ENCODE assay signal across 19 cellular contexts in genomic region chr6:111713811-111714210, GRCh38.
DNase-seq lines count a peak whose midpoint lies in the region; ATAC-seq lines count a peak whose summit lies in the region.
"Had no signal": no experiment of that assay in that cellular context is flagged by ENCODE, and none has a peak within 500 bp of the region (broad histone marks: within the 10 kb centered on the region; RNA-seq: fewer than 3 reads in every experiment).

No MANE protein-coding gene starts in this region.

- DNase-seq in stimulated activated naive CD8-positive, alpha-beta T cell treated with anti-CD3 and anti-CD28 coated beads, Interleukin-15, Interleukin-2, amounts not matched to agents 100 U/mL and 50 U/mL, for 24 hours = no peak
- DNase-seq in activated T-helper 1 cell treated with anti-CD3 and anti-CD28 coated beads, Interleukin-12 subunit alpha, Interleukin-12 subunit beta, Interleukin-2, Interleukin-4 antibody, amounts not matched to agents 30 ng/mL and 10 ng/mL and 1 ng/mL, durations not matched to agents 14 hours and 24 hours and 36 hours (ENCODE audit: low spot score) = no peak
- DNase-seq in immature natural killer cell = no peak
- DNase-seq in COLO829 (ENCODE audit: low spot score) = no peak
- DNase-seq in DMS153 (lab: John Stamatoyannopoulos, UW) = no peak
- DNase-seq: Caco-2; GOT3; left lung; midbrain; MM.1S; NCI-H345; PC-9; psoas muscle; stimulated activated CD4-positive, alpha-beta T cell treated with anti-CD3 and anti-CD28 coated beads, Interleukin-1b, Interleukin-23, amount 100 ng/mL, for 48 hours; stimulated activated naive B cell treated with anti-CD40 and anti-IgM and Interleukin-4, amounts not matched to agents 10 μg/mL and 1 μg/mL and 100 μg/mL, for 72 hours; WERI-Rb-1 had no signal

- H3K9me3 Mint-ChIP-seq in stimulated activated naive CD8-positive, alpha-beta T cell treated with anti-CD3 and anti-CD28 coated beads, Interleukin-15, Interleukin-2, amounts not matched to agents 100 ng/mL and 50 ng/mL, for 24 hours = no peaks in the 10 kb centered on the region
- H3K9me3 Mint-ChIP-seq in activated T-helper 1 cell treated with anti-CD3 and anti-CD28 coated beads, Interleukin-12 subunit alpha, Interleukin-12 subunit beta, Interleukin-2, Interleukin-4 antibody, amounts not matched to agents 30 ng/mL and 10 ng/mL and 1 ng/mL, durations not matched to agents 14 hours and 24 hours and 36 hours = no peaks in the 10 kb centered on the region
- no peaks in the 10 kb centered on the region for H3K9me3 Mint-ChIP-seq in immature natural killer cell
- H3K9me3 Mint-ChIP-seq: IgD-negative memory B cell; stimulated activated naive B cell treated with anti-CD40 and anti-IgM and Interleukin-4, amounts not matched to agents 10 μg/mL and 1 μg/mL and 100 μg/mL, for 72 hours had no signal

- H3K36me3 Mint-ChIP-seq in stimulated activated naive CD8-positive, alpha-beta T cell treated with anti-CD3 and anti-CD28 coated beads, Interleukin-15, Interleukin-2, amounts not matched to agents 100 ng/mL and 50 ng/mL, for 24 hours (ENCODE audit: low read depth) = peaks cover 86% of the 10 kb centered on the region
- peaks cover 67% of the 10 kb centered on the region for H3K36me3 Mint-ChIP-seq in activated T-helper 1 cell treated with anti-CD3 and anti-CD28 coated beads, Interleukin-12 subunit alpha, Interleukin-12 subunit beta, Interleukin-2, Interleukin-4 antibody, amounts not matched to agents 30 ng/mL and 10 ng/mL and 1 ng/mL, durations not matched to agents 14 hours and 24 hours and 36 hours (ENCODE audit: low read depth)
- peaks cover 34 to 55% (median 34%) of the 10 kb centered on the region in 3 donors for H3K36me3 Mint-ChIP-seq in immature natural killer cell
- H3K36me3 Mint-ChIP-seq: IgD-negative memory B cell had no signal

- H3K27me3 Mint-ChIP-seq in stimulated activated naive CD8-positive, alpha-beta T cell treated with anti-CD3 and anti-CD28 coated beads, Interleukin-15, Interleukin-2, amounts not matched to agents 100 ng/mL and 50 ng/mL, for 24 hours = no peaks in the 10 kb centered on the region
- no peaks in the 10 kb centered on the region for H3K27me3 Mint-ChIP-seq in activated T-helper 1 cell treated with anti-CD3 and anti-CD28 coated beads, Interleukin-12 subunit alpha, Interleukin-12 subunit beta, Interleukin-2, Interleukin-4 antibody, amounts not matched to agents 30 ng/mL and 10 ng/mL and 1 ng/mL, durations not matched to agents 14 hours and 24 hours and 36 hours (ENCODE audit: insufficient read depth)
- H3K27me3 Mint-ChIP-seq in immature natural killer cell (ENCODE audit: low read depth in 3 of 3) = peaks cover 5 to 28% (median 15%) of the 10 kb centered on the region in 3 donors
- H3K27me3 Mint-ChIP-seq: IgD-negative memory B cell; stimulated activated naive B cell treated with anti-CD40 and anti-IgM and Interleukin-4, amounts not matched to agents 10 μg/mL and 1 μg/mL and 100 μg/mL, for 72 hours had no signal

- H3K4me3 Mint-ChIP-seq in stimulated activated naive CD8-positive, alpha-beta T cell treated with anti-CD3 and anti-CD28 coated beads, Interleukin-15, Interleukin-2, amounts not matched to agents 100 ng/mL and 50 ng/mL, for 24 hours = no peak overlapping the region
- H3K4me3 Mint-ChIP-seq in activated T-helper 1 cell treated with anti-CD3 and anti-CD28 coated beads, Interleukin-12 subunit alpha, Interleukin-12 subunit beta, Interleukin-2, Interleukin-4 antibody, amounts not matched to agents 30 ng/mL and 10 ng/mL and 1 ng/mL, durations not matched to agents 14 hours and 24 hours and 36 hours = no peak overlapping the region
- peak overlapping the region; percentile 75 to 86 (median 84) for H3K4me3 Mint-ChIP-seq in immature natural killer cell
- H3K4me3 Mint-ChIP-seq: stimulated activated naive B cell treated with anti-CD40 and anti-IgM and Interleukin-4, amounts not matched to agents 10 μg/mL and 1 μg/mL and 100 μg/mL, for 72 hours had no signal

- ATAC-seq in stimulated activated naive CD8-positive, alpha-beta T cell treated with anti-CD3 and anti-CD28 coated beads, Interleukin-15, Interleukin-2, amounts not matched to agents 100 U/mL and 50 U/mL, for 24 hours = no peak
- ATAC-seq in GM18907 (IDR thresholded peaks at IDR 0.05; ENCODE audit: unreplicated experiment) = no peak
- ATAC-seq: left lung; psoas muscle; stimulated activated naive B cell treated with anti-CD40 and anti-IgM and Interleukin-4, amounts not matched to agents 10 μg/mL and 1 μg/mL and 100 μg/mL, for 72 hours had no signal

- peaks cover 96% of the 10 kb centered on the region for H3K4me1 Mint-ChIP-seq in stimulated activated naive CD8-positive, alpha-beta T cell treated with anti-CD3 and anti-CD28 coated beads, Interleukin-15, Interleukin-2, amounts not matched to agents 100 ng/mL and 50 ng/mL, for 24 hours (ENCODE audit: low read depth)
- H3K4me1 Mint-ChIP-seq in activated T-helper 1 cell treated with anti-CD3 and anti-CD28 coated beads, Interleukin-12 subunit alpha, Interleukin-12 subunit beta, Interleukin-2, Interleukin-4 antibody, amounts not matched to agents 30 ng/mL and 10 ng/mL and 1 ng/mL, durations not matched to agents 14 hours and 24 hours and 36 hours (ENCODE audit: low read depth) = peaks cover 87% of the 10 kb centered on the region
- H3K4me1 Mint-ChIP-seq in immature natural killer cell = peaks cover 85 to 88% of the 10 kb centered on the region in 2 donors

- peak overlapping the region; percentile 75 for H3K27ac Mint-ChIP-seq in stimulated activated naive CD8-positive, alpha-beta T cell treated with anti-CD3 and anti-CD28 coated beads, Interleukin-15, Interleukin-2, amounts not matched to agents 100 ng/mL and 50 ng/mL, for 24 hours
- peak overlapping the region; percentile 96 for H3K27ac Mint-ChIP-seq in activated T-helper 1 cell treated with anti-CD3 and anti-CD28 coated beads, Interleukin-12 subunit alpha, Interleukin-12 subunit beta, Interleukin-2, Interleukin-4 antibody, amounts not matched to agents 30 ng/mL and 10 ng/mL and 1 ng/mL, durations not matched to agents 14 hours and 24 hours and 36 hours
- H3K27ac Mint-ChIP-seq in immature natural killer cell = peak overlapping the region; percentile 94 to 100 (median 97)
- H3K27ac Mint-ChIP-seq: stimulated activated naive B cell treated with anti-CD40 and anti-IgM and Interleukin-4, amounts not matched to agents 10 μg/mL and 1 μg/mL and 100 μg/mL, for 72 hours had no signal

- intact Hi-C loops in activated T-helper 1 cell treated with anti-CD3 and anti-CD28 coated beads, Interleukin-12 subunit alpha, Interleukin-12 subunit beta, Interleukin-2, Interleukin-4 antibody, amounts not matched to agents 30 ng/mL and 10 ng/mL and 1 ng/mL, durations not matched to agents 14 hours and 24 hours and 36 hours (cut with micrococcal nuclease) = loop anchor here (2.0 to 5.0 kb wide), 2 partner anchors 81 to 108 kb away; no protein-coding TSS in a partner anchor

Comparison
In these comparisons a context has a peak if more than half of its experiments do, and no peak if none do; other contexts are left out.
1. H3K4me3 Mint-ChIP-seq: peak in immature natural killer cell (5 of 5); none in stimulated activated naive CD8-positive, alpha-beta T cell treated with anti-CD3 and anti-CD28 coated beads, Interleukin-15, Interleukin-2, amounts not matched to agents 100 ng/mL and 50 ng/mL, for 24 hours (single experiment) and activated T-helper 1 cell treated with anti-CD3 and anti-CD28 coated beads, Interleukin-12 subunit alpha, Interleukin-12 subunit beta, Interleukin-2, Interleukin-4 antibody, amounts not matched to agents 30 ng/mL and 10 ng/mL and 1 ng/mL, durations not matched to agents 14 hours and 24 hours and 36 hours (single experiment).
2. Peak in every context shown above with its lines, with median percentiles within 50 percentile points of each other: H3K27ac Mint-ChIP-seq.